ENCODE assay signal across 28 cellular contexts in genomic region chr2:56206250-56206649, GRCh38. TPM values are rescaled to one million over a fixed set of nuclear protein-coding genes. Genes with fewer than 3 reads are reported as not detected.
"Had no signal": no experiment of that assay in that cellular context is flagged by ENCODE, and none has a peak within 500 bp of the region (broad histone marks: within the 10 kb centered on the region; RNA-seq: fewer than 3 reads in every experiment).

No MANE protein-coding gene starts in this region.

- H3K27me3 ChIP-seq: colonic mucosa, esophagus squamous epithelium, gastrocnemius medialis, heart right ventricle, left lung had no signal

- ATAC-seq: effector memory CD8-positive, alpha-beta T cell; esophagus mucosa; gastrocnemius medialis; heart right ventricle; left cardiac atrium; left lung; left ventricle myocardium superior; lower lobe of right lung; mucosa of descending colon had no signal

- H3K4me3 Mint-ChIP-seq: dendritic cell treated with granulocyte-macrophage colony-stimulating factor and Interleukin-4, amounts not matched to agents 40 ng/mL and 50 ng/mL, for 4 days; effector memory CD8-positive, alpha-beta T cell; endodermal cell; mesothelial cell of epicardium; naive B cell had no signal

- H3K9me3 ChIP-seq: colonic mucosa, esophagus squamous epithelium, gastrocnemius medialis, heart right ventricle, left lung, lower lobe of right lung, mucosa of descending colon had no signal

- DNase-seq: colonic mucosa; cortex of kidney; effector CD8-positive, alpha-beta T cell; effector memory CD8-positive, alpha-beta T cell; endodermal cell; erythroblast; esophagus squamous epithelium; foreskin fibroblast; foreskin melanocyte; gastrocnemius medialis; glutamatergic neuron; head of caudate nucleus; heart right ventricle; hippocampal formation; left cardiac atrium; left lung; left ventricle myocardium superior; lower lobe of right lung; mesenchymal stem cell; mucosa of descending colon; naive B cell had no signal

- H3K27me3 Mint-ChIP-seq: dendritic cell treated with granulocyte-macrophage colony-stimulating factor and Interleukin-4, amounts not matched to agents 40 ng/mL and 50 ng/mL, for 4 days; effector memory CD8-positive, alpha-beta T cell had no signal

- H3K4me3 ChIP-seq: colonic mucosa, esophagus squamous epithelium, gastrocnemius medialis, heart right ventricle, left lung, lower lobe of right lung, mucosa of descending colon had no signal

- H3K27ac Mint-ChIP-seq: dendritic cell treated with granulocyte-macrophage colony-stimulating factor and Interleukin-4, amounts not matched to agents 40 ng/mL and 50 ng/mL, for 4 days; effector memory CD8-positive, alpha-beta T cell; endodermal cell; mesothelial cell of epicardium; naive B cell had no signal

- H3K36me3 Mint-ChIP-seq: naive B cell had no signal

- FAIRE-seq: endometrium, islet of Langerhans, keratinocyte had no signal

- H3K4me1 Mint-ChIP-seq: endodermal cell, naive B cell had no signal

- H3K4me1 ChIP-seq: colonic mucosa, esophagus squamous epithelium, gastrocnemius medialis, left lung, lower lobe of right lung had no signal

- H3K9me3 Mint-ChIP-seq: dendritic cell treated with granulocyte-macrophage colony-stimulating factor and Interleukin-4, amounts not matched to agents 40 ng/mL and 50 ng/mL, for 4 days; endodermal cell had no signal

- H3K27ac ChIP-seq: colonic mucosa, epithelial cell of prostate, esophagus squamous epithelium, gastrocnemius medialis, heart right ventricle, left lung, lower lobe of right lung had no signal

- H3K36me3 ChIP-seq: colonic mucosa, esophagus squamous epithelium, gastrocnemius medialis, left lung, lower lobe of right lung had no signal

RNA-seq across cellular contexts. Expression of gene CCDC85A, which starts 22.5 kb away (rescaled TPM):
- polyA plus RNA-seq: keratinocyte had no signal
